In genomic region chrX:118729043-118729652, GRCh38 we compare ENCODE assay signal across 16 cellular contexts. TPM values are rescaled to one million over a fixed set of nuclear protein-coding genes. Genes with fewer than 3 reads are reported as not detected.
A peak's percentile ranks its signal among the peaks of the same experiment; 100 is the strongest.
DNase-seq lines count a peak whose midpoint lies in the region; ATAC-seq, FAIRE-seq and TF ChIP-seq lines count a peak whose summit lies in the region.
"Had no signal": no experiment of that assay in that cellular context is flagged by ENCODE, and none has a peak within 500 bp of the region (broad histone marks: within the 10 kb centered on the region; RNA-seq: fewer than 3 reads in every experiment).

No MANE protein-coding gene starts in this region.

- CTCF ChIA-PET in activated naive CD4-positive, alpha-beta T cell treated with anti-CD3 and anti-CD28 coated beads, Interleukin-2, amount 10 ng/mL, durations not matched to agents 7 days and 5 days (lab: Charles Lee) = no interaction called here

- H3K4me1 ChIP-seq in GM23248 (ENCODE audit: insufficient read depth) (peaks cover 40% of the 10 kb centered on the region), adipocyte (ENCODE audit: control insufficient read depth, insufficient read depth, low read length) (peaks cover 46% of the 10 kb centered on the region), kidney (ENCODE audit: control insufficient read depth in 1 of 2, insufficient read depth in 1 of 2, low read depth in 1 of 2, low read length in 2 of 2) (peaks cover 4 to 15% of the 10 kb centered on the region in 2 donors), gastrocnemius medialis (peaks cover 0 to 15% of the 10 kb centered on the region in 2 donors)

- peak overlapping the region in 1 of 5 donors; percentile 11 for H3K4me3 Mint-ChIP-seq in immature natural killer cell
- no peak overlapping the region for H3K4me3 Mint-ChIP-seq in activated naive CD4-positive, alpha-beta T cell treated with anti-CD3 and anti-CD28 coated beads, Interleukin-2, amount 10 ng/mL, durations not matched to agents 7 days and 5 days

- H3K27me3 Mint-ChIP-seq in immature natural killer cell (ENCODE audit: low read depth in 3 of 3) = peaks cover 0 to 18% (median 8%) of the 10 kb centered on the region in 3 donors
- H3K27me3 Mint-ChIP-seq in activated naive CD4-positive, alpha-beta T cell treated with anti-CD3 and anti-CD28 coated beads, Interleukin-2, amount 10 ng/mL, durations not matched to agents 7 days and 5 days = peaks cover 49% of the 10 kb centered on the region

- H3K36me3 ChIP-seq in GM23248 (ENCODE audit: low read depth) (no peaks in the 10 kb centered on the region), adipocyte (ENCODE audit: control insufficient read depth, insufficient read depth, low read length, severe bottlenecking) (no peaks in the 10 kb centered on the region), kidney (ENCODE audit: control insufficient read depth in 1 of 2, insufficient read depth in 2 of 2, low read length in 2 of 2) (no peaks in the 10 kb centered on the region), gastrocnemius medialis (no peaks in the 10 kb centered on the region)

- no peak overlapping the region for H3K27ac Mint-ChIP-seq in immature natural killer cell
- H3K27ac Mint-ChIP-seq in activated naive CD4-positive, alpha-beta T cell treated with anti-CD3 and anti-CD28 coated beads, Interleukin-2, amount 10 ng/mL, durations not matched to agents 7 days and 5 days = no peak overlapping the region
- H3K27ac Mint-ChIP-seq: activated naive CD4-positive, alpha-beta T cell treated with anti-CD3 and anti-CD28 coated beads for 36 hours; CD8-positive, alpha-beta memory T cell had no signal

- ATAC-seq in gastrocnemius medialis (no peak), GM18861 (IDR thresholded peaks at IDR 0.05; ENCODE audit: unreplicated experiment) (no peak)
- ATAC-seq: left cardiac atrium had no signal

- TF ChIP-seq POLR2A in gastrocnemius medialis (IDR thresholded peaks at IDR 0.05) = no peak

- no peaks in the 10 kb centered on the region for H3K36me3 Mint-ChIP-seq in immature natural killer cell
- H3K36me3 Mint-ChIP-seq in activated naive CD4-positive, alpha-beta T cell treated with anti-CD3 and anti-CD28 coated beads, Interleukin-2, amount 10 ng/mL, durations not matched to agents 7 days and 5 days = no peaks in the 10 kb centered on the region
- H3K36me3 Mint-ChIP-seq: CD8-positive, alpha-beta memory T cell had no signal

- peaks cover 16% of the 10 kb centered on the region; the same call in 1 of the 2 replicates for H3F3A ChIP-seq in GM23248 (ENCODE audit: insufficient read depth)

- H3K9ac ChIP-seq in GM23248 (peak overlapping the region; percentile 61; the same call in 1 of the 2 replicates), adipocyte (ENCODE audit: low read length) (no peak overlapping the region), kidney (ENCODE audit: low read length in 2 of 2) (peak overlapping the region in 1 of 2 donors; percentile 67)

- H3K79me2 ChIP-seq in GM23248 (ENCODE audit: insufficient read depth) = peaks cover 47% of the 10 kb centered on the region

- peak overlapping the region; percentile 83 for H3K4me2 ChIP-seq in GM23248 (ENCODE audit: unreplicated experiment)

- WGBS in GM23248 (ENCODE audit: low coverage in 1 of 2, low lambda C conversion rate in 2 of 2, missing lambda C conversion rate in 2 of 2), 2 experiments = 71 to 77% methylated on average over 3 of the region's 3 CpGs

- peaks cover 0 to 3% (median 0%) of the 10 kb centered on the region in 6 donors for H3K9me3 Mint-ChIP-seq in immature natural killer cell
- no peaks in the 10 kb centered on the region for H3K9me3 Mint-ChIP-seq in activated naive CD4-positive, alpha-beta T cell treated with anti-CD3 and anti-CD28 coated beads, Interleukin-2, amount 10 ng/mL, durations not matched to agents 7 days and 5 days
- H3K9me3 Mint-ChIP-seq: activated naive CD4-positive, alpha-beta T cell treated with anti-CD3 and anti-CD28 coated beads for 36 hours had no signal

- in situ Hi-C loops in GM23248 (cut with MboI) = no loop called here
- in situ Hi-C loops in gastrocnemius medialis (cut with MboI; ENCODE audit: low sequenced_read_pairs in 4 of 4) = no loop called here

- intact Hi-C loops in kidney (cut with DNase I) (no loop called here), gastrocnemius medialis (cut with DNase I; ENCODE audit: low total_unique reads) (loop anchor here (1.0 to 5.0 kb wide), 2 partner anchors 19 to 248 kb away; no protein-coding TSS in a partner anchor)

- no peak overlapping the region for H2AFZ ChIP-seq in GM23248

- TF ChIP-seq CTCF in kidney (IDR thresholded peaks at IDR 0.05; ENCODE audit: borderline replicate concordance, extremely low read depth, insufficient read depth) (no peak), gastrocnemius medialis (IDR thresholded peaks at IDR 0.05 in 4 of 5, conservative IDR thresholded peaks at IDR 0.05 in 1 of 5) (no peak)

- H3K27me3 ChIP-seq in GM23248 (replicated peaks; ENCODE audit: insufficient read depth) (no peaks in the 10 kb centered on the region), adipocyte (replicated peaks; ENCODE audit: control insufficient read depth, insufficient read depth, low read length) (no peaks in the 10 kb centered on the region), gastrocnemius medialis (no peaks in the 10 kb centered on the region)

- no peaks in the 10 kb centered on the region for H3K9me2 ChIP-seq in GM23248 (ENCODE audit: insufficient read depth)

- H3K9me3 ChIP-seq in GM23248 (ENCODE audit: low read depth) (no peaks in the 10 kb centered on the region), adipocyte (ENCODE audit: control insufficient read depth, low read length) (no peaks in the 10 kb centered on the region), kidney (ENCODE audit: control insufficient read depth in 1 of 2, low read length in 2 of 2) (no peaks in the 10 kb centered on the region), gastrocnemius medialis (no peaks in the 10 kb centered on the region)

- peaks cover 2 to 6% of the 10 kb centered on the region in 2 donors for H3K4me1 Mint-ChIP-seq in immature natural killer cell
- H3K4me1 Mint-ChIP-seq in activated naive CD4-positive, alpha-beta T cell treated with anti-CD3 and anti-CD28 coated beads, Interleukin-2, amount 10 ng/mL, durations not matched to agents 7 days and 5 days = peaks cover 4% of the 10 kb centered on the region

- H3K27ac ChIP-seq in GM23248 (no peak overlapping the region; the same call in 1 of the 2 replicates), kidney (ENCODE audit: low read depth in 2 of 2, low read length in 2 of 2) (peak overlapping the region; percentile 34 to 85), gastrocnemius medialis (peak overlapping the region; percentile 84 to 95 (median 88))

- DNase-seq in GM23248 (no peak), adipocyte (ENCODE audit: low read depth) (no peak), kidney (no peak), gastrocnemius medialis (no peak), immature natural killer cell (no peak), Ammon's horn (ENCODE audit: low spot score) (no peak)
- no peak for DNase-seq in activated naive CD4-positive, alpha-beta T cell treated with anti-CD3 and anti-CD28 coated beads, Interleukin-2, amount 10 ng/mL, durations not matched to agents 7 days and 5 days
- DNase-seq: activated CD8-positive, alpha-beta memory T cell treated with anti-CD3 and anti-CD28 coated beads for 24 hours; activated naive CD4-positive, alpha-beta T cell treated with anti-CD3 and anti-CD28 coated beads for 36 hours; CD8-positive, alpha-beta memory T cell; GDM1; left cardiac atrium; NCI-H446; posterior cingulate gyrus; RPMI8226 had no signal

- no peak for FAIRE-seq in kidney (lab: Jason Lieb, UNC)

- H3K4me3 ChIP-seq in GM23248 (no peak overlapping the region), adipocyte (ENCODE audit: low read length) (peak overlapping the region; percentile 82), kidney (ENCODE audit: low read length in 2 of 2) (peak overlapping the region; percentile 69 to 70), gastrocnemius medialis (peak overlapping the region in 1 of 4 donors; percentile 64)

- no peaks in the 10 kb centered on the region for H4K20me1 ChIP-seq in GM23248 (ENCODE audit: insufficient read depth)

RNA-seq across cellular contexts. Expression of gene IL13RA1, which starts 1.7 kb away (rescaled TPM):
- total RNA-seq in GM23248 (2014; rRNA removed; shearing (Covaris generic)) = 51.2 and 55.8 TPM in 2 replicates
- polyA plus RNA-seq in GM23248 (2016; fragmentation: Nextera tagmentation; extraction: Ambion mirVana) (47.2 and 47.9 TPM in 2 replicates), kidney (ENCODE audit: insufficient read depth, low read depth, low replicate concordance) (26.5 TPM), immature natural killer cell (1 to 10 TPM in 2 of 3 donors, under 1 TPM in 1; 0.96 to 4.2 (median 3.7) TPM)
- total RNA-seq in kidney (79.8 TPM), gastrocnemius medialis (10 to 100 TPM; 20.8 to 25.0 (median 22.9) TPM)
- polyA plus RNA-seq: CD8-positive, alpha-beta memory T cell had no signal
